Comparison of ENCODE assay signal across 8 cellular contexts in the genomic region with DNA sequence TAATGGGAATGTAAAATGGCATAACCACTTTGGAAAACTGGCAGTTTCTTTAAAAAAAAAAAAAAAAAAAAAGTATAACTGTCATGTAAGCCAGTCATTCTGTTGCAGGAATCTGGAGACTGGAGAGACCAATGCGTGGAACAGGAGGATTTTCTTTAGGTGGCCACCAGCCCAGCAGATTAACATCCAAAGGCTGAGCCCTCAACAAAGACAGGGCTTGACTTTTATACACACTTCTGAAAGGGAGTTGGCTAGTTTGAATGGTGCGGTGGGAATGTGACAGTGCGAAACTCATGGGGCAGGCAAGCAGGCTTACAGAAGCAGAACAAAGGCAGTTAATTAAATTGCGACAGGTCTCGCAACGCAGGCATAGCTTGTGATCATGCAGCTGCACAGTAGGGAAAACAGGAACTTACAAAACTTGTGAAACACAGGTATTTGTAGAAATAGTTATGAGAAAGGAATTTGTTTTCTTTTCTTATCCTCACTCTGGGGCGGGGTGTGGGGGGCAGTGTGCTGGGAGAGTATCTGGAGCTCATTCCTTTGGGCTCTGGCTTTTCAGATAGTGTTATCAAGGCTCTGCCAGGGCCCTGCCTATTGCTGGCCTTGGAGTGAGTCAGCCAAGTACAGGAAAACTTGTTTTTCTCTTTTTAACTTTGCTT. TPM values are rescaled to one million over a fixed set of nuclear protein-coding genes. Genes with fewer than 3 reads are reported as not detected.
A peak's percentile ranks its signal among the peaks of the same experiment; 100 is the strongest.
DNase-seq lines count a peak whose midpoint lies in the region; ATAC-seq and TF ChIP-seq lines count a peak whose summit lies in the region.

No MANE protein-coding gene starts in this region.

- peaks cover 30 to 45% (median 40%) of the 10 kb centered on the region in 3 donors for H3K4me1 Mint-ChIP-seq in IgD-negative memory B cell
- H3K4me1 Mint-ChIP-seq in mesothelial cell of epicardium: peaks cover 2% of the 10 kb centered on the region
- peaks cover 28 to 64% (median 34%) of the 10 kb centered on the region in 4 donors for H3K4me1 Mint-ChIP-seq in CD4-positive, alpha-beta memory T cell
- peaks cover 31% of the 10 kb centered on the region for H3K4me1 Mint-ChIP-seq in T-helper 2 cell treated with Interferon-gamma antibody and Interleukin-4, amounts not matched to agents 5 μg/mL and 100 μg/mL, for 36 hours (ENCODE audit: low read depth)

- H3K9me3 Mint-ChIP-seq in IgD-negative memory B cell: no peaks in the 10 kb centered on the region
- peaks cover 11% of the 10 kb centered on the region for H3K9me3 Mint-ChIP-seq in mesothelial cell of epicardium
- peaks cover 0 to 11% (median 7%) of the 10 kb centered on the region in 8 donors for H3K9me3 Mint-ChIP-seq in CD4-positive, alpha-beta memory T cell
- H3K9me3 Mint-ChIP-seq in T-helper 2 cell treated with Interferon-gamma antibody and Interleukin-4, amounts not matched to agents 5 μg/mL and 100 μg/mL, for 36 hours: peaks cover 5% of the 10 kb centered on the region

- H3K27me3 ChIP-seq in mammary epithelial cell (ENCODE audit: insufficient read depth, low read length): no peaks in the 10 kb centered on the region
- no peaks in the 10 kb centered on the region for H3K27me3 ChIP-seq in CD4-positive, alpha-beta memory T cell (ENCODE audit: insufficient read depth, low read length)

- no peak overlapping the region for H3K9ac ChIP-seq in mammary epithelial cell (ENCODE audit: insufficient read depth, low read length)

- H3K4me3 Mint-ChIP-seq in IgD-negative memory B cell: peak overlapping the region; percentile 4 to 87 (median 56)
- no peak overlapping the region for H3K4me3 Mint-ChIP-seq in mesothelial cell of epicardium
- peak overlapping the region in 1 of 8 donors; percentile 2 for H3K4me3 Mint-ChIP-seq in CD4-positive, alpha-beta memory T cell
- H3K4me3 Mint-ChIP-seq in T-helper 2 cell treated with Interferon-gamma antibody and Interleukin-4, amounts not matched to agents 5 μg/mL and 100 μg/mL, for 36 hours: no peak overlapping the region

- no TSS peak for BruUV-seq in mammary epithelial cell (replicated peaks; lab: Mats Ljungman, UMichigan)

- intact Hi-C loops in mammary epithelial cell (cut with micrococcal nuclease) (no loop called here), sciatic nerve (cut with DNase I) (no loop called here)
- intact Hi-C loops in CD4-positive, alpha-beta memory T cell (cut with micrococcal nuclease): no loop called here

- peaks cover 12% of the 10 kb centered on the region for H3K4me1 ChIP-seq in mammary epithelial cell (ENCODE audit: insufficient read depth, low read length)
- peaks cover 20% of the 10 kb centered on the region for H3K4me1 ChIP-seq in CD4-positive, alpha-beta memory T cell (ENCODE audit: insufficient read depth, low read length)

- POLR2A ChIA-PET in CD4-positive, alpha-beta memory T cell (lab: Charles Lee; ENCODE audit: partially characterized antibody): interaction anchor here (1.2 kb wide), 1 partner anchor 8 kb away, joined by 4 read pairs; no protein-coding TSS in a partner anchor

- no peak overlapping the region for H3K4me2 ChIP-seq in mammary epithelial cell (ENCODE audit: insufficient read depth, low read depth, low read length)

- TF ChIP-seq CTCF in GM12864 (IDR thresholded peaks at IDR 0.05; ENCODE audit: low read depth, low read length, missing control alignments) (no peak), mammary epithelial cell (conservative IDR thresholded peaks at IDR 0.05 in 1 of 2, IDR thresholded peaks at IDR 0.05 in 1 of 2; ENCODE audit: extremely low read depth in 1 of 2, insufficient read depth in 1 of 2, low read depth in 1 of 2, low read length in 2 of 2) (no peak), mesothelial cell of epicardium (IDR thresholded peaks at IDR 0.05; ENCODE audit: unreplicated experiment) (no peak)

- ATAC-seq in sciatic nerve: no peak

- H3K79me2 ChIP-seq in mammary epithelial cell (ENCODE audit: insufficient read depth, low read length): peaks cover 97% of the 10 kb centered on the region

- no peaks in the 10 kb centered on the region for H3K36me3 ChIP-seq in mammary epithelial cell (ENCODE audit: insufficient read depth, low read length)
- no peaks in the 10 kb centered on the region for H3K36me3 ChIP-seq in CD4-positive, alpha-beta memory T cell (ENCODE audit: insufficient read depth, low read length)

- peaks cover 4% of the 10 kb centered on the region for H4K20me1 ChIP-seq in mammary epithelial cell (ENCODE audit: insufficient read depth, low read length)

- no peaks in the 10 kb centered on the region for H3K27me3 Mint-ChIP-seq in IgD-negative memory B cell
- no peaks in the 10 kb centered on the region for H3K27me3 Mint-ChIP-seq in mesothelial cell of epicardium (ENCODE audit: low read depth)
- no peaks in the 10 kb centered on the region for H3K27me3 Mint-ChIP-seq in CD4-positive, alpha-beta memory T cell
- no peaks in the 10 kb centered on the region for H3K27me3 Mint-ChIP-seq in T-helper 2 cell treated with Interferon-gamma antibody and Interleukin-4, amounts not matched to agents 5 μg/mL and 100 μg/mL, for 36 hours (ENCODE audit: low read depth)

- H2AFZ ChIP-seq in mammary epithelial cell (ENCODE audit: low read depth, low read length): no peak overlapping the region

- H3K4me3 ChIP-seq in GM12864 (ENCODE audit: low read depth, low read length) (no peak overlapping the region), mammary epithelial cell (replicated peaks in 1 of 3; ENCODE audit: insufficient read depth in 1 of 3, low read depth in 2 of 3, low read length in 3 of 3) (no peak overlapping the region)
- no peak overlapping the region for H3K4me3 ChIP-seq in CD4-positive, alpha-beta memory T cell (ENCODE audit: low read length in 2 of 2)

- no peak overlapping the region for H3K27ac ChIP-seq in mammary epithelial cell (ENCODE audit: insufficient read depth, low read depth, low read length)
- H3K27ac ChIP-seq in CD4-positive, alpha-beta memory T cell (ENCODE audit: low read depth, low read length): no peak overlapping the region

- peak; percentile 57 for DNase-seq in GM12864 (ENCODE audit: low read depth)
- DNase-seq in mammary epithelial cell: peak; percentile 17
- DNase-seq in mesothelial cell of epicardium (ENCODE audit: low spot score in 2 of 2, unreplicated experiment in 2 of 2): no peak
- DNase-seq in CD4-positive, alpha-beta memory T cell: no peak
- DNase-seq in T-helper 2 cell treated with Interferon-gamma antibody and Interleukin-4, amounts not matched to agents 5 μg/mL and 100 μg/mL, for 36 hours (ENCODE audit: low spot score): no peak
- no peak for DNase-seq in iPS-NIHi7 (ENCODE audit: extremely low spot score)
- no peak for DNase-seq in sciatic nerve (ENCODE audit: low spot score)

- dilution Hi-C loops in mammary epithelial cell (cut with HindIII; ENCODE audit: low sequenced_read_pairs): no loop called here

- no peaks in the 10 kb centered on the region for H3K9me3 ChIP-seq in mammary epithelial cell (replicated peaks; ENCODE audit: insufficient read depth, low read length)
- no peaks in the 10 kb centered on the region for H3K9me3 ChIP-seq in CD4-positive, alpha-beta memory T cell (ENCODE audit: control insufficient read depth in 1 of 2, low read length in 2 of 2)

- H3K36me3 Mint-ChIP-seq in IgD-negative memory B cell (no peaks in the 10 kb centered on the region), mesothelial cell of epicardium (peaks cover 14% of the 10 kb centered on the region)
- H3K36me3 Mint-ChIP-seq in CD4-positive, alpha-beta memory T cell: peaks cover 12 to 15% of the 10 kb centered on the region in 2 donors
- H3K36me3 Mint-ChIP-seq in T-helper 2 cell treated with Interferon-gamma antibody and Interleukin-4, amounts not matched to agents 5 μg/mL and 100 μg/mL, for 36 hours (ENCODE audit: low read depth): peaks cover 23% of the 10 kb centered on the region

- CTCF ChIA-PET in mammary epithelial cell (lab: Charles Lee; ENCODE audit: low non-redundant PET): no interaction called here
- CTCF ChIA-PET in CD4-positive, alpha-beta memory T cell (lab: Charles Lee; ENCODE audit: partially characterized antibody): interaction anchor here (1.7 kb wide), 1 partner anchor 11 kb away, joined by 4 read pairs; no protein-coding TSS in a partner anchor

- 96% methylated on average over 7 of the region's 7 CpGs for WGBS in mammary epithelial cell (ENCODE audit: low coverage, missing lambda C conversion rate)

- in situ Hi-C loops in mammary epithelial cell (cut with MboI; ENCODE audit: low sequenced_read_pairs in 2 of 2): no loop called here

- H3K27ac Mint-ChIP-seq in IgD-negative memory B cell (peak overlapping the region; percentile 11 to 95 (median 94)), mesothelial cell of epicardium (peak overlapping the region; percentile 43)
- H3K27ac Mint-ChIP-seq in CD4-positive, alpha-beta memory T cell: peak overlapping the region in 1 of 7 donors; percentile 75
- no peak overlapping the region for H3K27ac Mint-ChIP-seq in T-helper 2 cell treated with Interferon-gamma antibody and Interleukin-4, amounts not matched to agents 5 μg/mL and 100 μg/mL, for 36 hours

RNA-seq across cellular contexts. Expression of gene UIMC1, which starts 12.0 kb away (rescaled TPM):
- polyA plus RNA-seq in IgD-negative memory B cell: 37.3 TPM
- 10 to 100 TPM; 24.8 to 47.0 TPM for total RNA-seq in mammary epithelial cell
- polyA plus RNA-seq in mammary epithelial cell: 16.5 TPM
- 41.6 TPM for polyA minus RNA-seq in mammary epithelial cell
- total RNA-seq in mesothelial cell of epicardium: 45.2 to 49.8 TPM (median 45.2 TPM) in 3 replicates
- total RNA-seq in CD4-positive, alpha-beta memory T cell: 10 to 100 TPM; 57.1 to 61.7 TPM
- 10 to 100 TPM; 16.7 to 25.3 TPM for polyA plus RNA-seq in CD4-positive, alpha-beta memory T cell
- total RNA-seq in sciatic nerve: 58.0 TPM

RNA-seq across cellular contexts. Expression of gene ZNF346, which starts 27.9 kb away (rescaled TPM):
- polyA plus RNA-seq in IgD-negative memory B cell (17.7 TPM), mammary epithelial cell (14.4 TPM)
- total RNA-seq in mammary epithelial cell (10 to 100 TPM; 16.0 to 16.9 TPM), mesothelial cell of epicardium (42.3 to 48.6 TPM (median 46.9 TPM) in 3 replicates), sciatic nerve (27.1 TPM)
- polyA minus RNA-seq in mammary epithelial cell: 6.7 TPM
- total RNA-seq in CD4-positive, alpha-beta memory T cell: 10 to 100 TPM; 24.0 to 29.1 TPM
- polyA plus RNA-seq in CD4-positive, alpha-beta memory T cell: 10 to 100 TPM in 1 of 2 donors, 1 to 10 TPM in 1; 7.3 to 18.9 TPM

Comparison
In these comparisons a context has a peak if more than half of its experiments do, and no peak if none do; other contexts are left out.
1. DNase-seq: peak in GM12864 (single experiment) and mammary epithelial cell (single experiment); none in mesothelial cell of epicardium (0 of 2), CD4-positive, alpha-beta memory T cell (0 of 5), T-helper 2 cell treated with Interferon-gamma antibody and Interleukin-4, amounts not matched to agents 5 μg/mL and 100 μg/mL, for 36 hours (single experiment), iPS-NIHi7 (single experiment) and sciatic nerve (single experiment).
2. H3K4me3 Mint-ChIP-seq: peak in IgD-negative memory B cell (4 of 4); none in mesothelial cell of epicardium (single experiment) and T-helper 2 cell treated with Interferon-gamma antibody and Interleukin-4, amounts not matched to agents 5 μg/mL and 100 μg/mL, for 36 hours (single experiment).